In the genomic region with DNA sequence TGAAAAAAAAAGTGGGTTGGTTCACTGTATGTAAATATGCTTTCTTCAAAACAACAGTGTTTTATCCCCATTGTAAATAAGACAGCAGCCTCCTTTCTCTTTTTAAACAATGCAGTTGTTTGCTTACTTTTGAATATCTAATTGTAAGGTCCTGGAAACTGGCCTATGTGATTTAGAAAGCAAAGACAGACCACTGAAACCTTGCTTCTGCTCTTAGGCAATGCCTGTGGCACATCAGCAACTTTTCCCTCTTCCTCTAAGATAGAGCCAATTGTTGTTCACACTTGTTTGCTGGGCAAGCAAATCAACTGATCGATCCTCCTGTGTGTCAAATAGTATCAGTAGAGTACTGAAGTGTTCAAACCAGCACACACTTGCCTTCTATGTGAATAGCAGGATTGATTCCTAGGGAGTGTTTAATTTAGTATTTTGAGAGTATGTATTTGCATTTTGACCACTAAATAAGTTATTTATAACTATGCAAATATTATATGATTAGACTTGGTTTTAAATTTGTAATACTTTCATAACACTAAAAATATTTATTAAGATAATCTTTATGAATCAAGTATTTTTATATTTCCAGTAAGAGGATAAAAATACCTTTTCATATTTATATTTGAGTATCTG, we compare ENCODE assay signal across 19 cellular contexts. TPM values are rescaled to one million over a fixed set of nuclear protein-coding genes. Genes with fewer than 3 reads are reported as not detected.
DNase-seq lines count a peak whose midpoint lies in the region; ATAC-seq, FAIRE-seq and TF ChIP-seq lines count a peak whose summit lies in the region.
"Had no signal": no experiment of that assay in that cellular context is flagged by ENCODE, and none has a peak within 500 bp of the region (broad histone marks: within the 10 kb centered on the region; RNA-seq: fewer than 3 reads in every experiment).

No MANE protein-coding gene starts in this region.

- H3K9me3 Mint-ChIP-seq in activated CD4-positive, alpha-beta T cell treated with anti-CD3 and anti-CD28 coated beads, Interleukin-2, amount 10 ng/mL, durations not matched to agents 7 days and 5 days = no peaks in the 10 kb centered on the region
- H3K9me3 Mint-ChIP-seq: activated CD4-positive, alpha-beta T cell treated with anti-CD3 and anti-CD28 coated beads, Interleukin-2, amount 10 ng/mL, durations not matched to agents 24 days and 14 days; HFFc6; T-helper 2 cell treated with Interferon-gamma antibody and Interleukin-4, amounts not matched to agents 5 μg/mL and 100 μg/mL, for 36 hours had no signal

- DNase-seq in GM12891 (ENCODE audit: insufficient read length, low spot score) (no peak), vagina (ENCODE audit: extremely low spot score in 2 of 2) (no peak), tibial nerve (ENCODE audit: low spot score in 2 of 2) (no peak), heart right ventricle (no peak)
- no peak for DNase-seq in activated CD4-positive, alpha-beta T cell treated with anti-CD3 and anti-CD28 coated beads, Interleukin-2, amount 10 ng/mL, durations not matched to agents 7 days and 5 days
- DNase-seq: activated CD4-positive, alpha-beta T cell treated with anti-CD3 and anti-CD28 coated beads, Interleukin-2, amount 10 ng/mL, durations not matched to agents 24 days and 14 days; activated effector memory CD4-positive, alpha-beta T cell treated with Interleukin-2 at 50 U/mL for 16 hours; HFFc6; NCI-H1048; stimulated activated CD4-positive, alpha-beta T cell treated with anti-CD3 and anti-CD28 coated beads, Interleukin-4, amount 100 ng/mL, for 1 hour; stimulated activated naive CD4-positive, alpha-beta T cell treated with Interleukin-2 at 50 U/mL for 16 hours had no signal

- H3K4me3 Mint-ChIP-seq in activated CD4-positive, alpha-beta T cell treated with anti-CD3 and anti-CD28 coated beads, Interleukin-2, amount 10 ng/mL, durations not matched to agents 7 days and 5 days = no peak overlapping the region
- H3K4me3 Mint-ChIP-seq: activated CD4-positive, alpha-beta T cell treated with anti-CD3 and anti-CD28 coated beads, Interleukin-2, amount 10 ng/mL, durations not matched to agents 24 days and 14 days; HFFc6; T-helper 2 cell treated with Interferon-gamma antibody and Interleukin-4, amounts not matched to agents 5 μg/mL and 100 μg/mL, for 36 hours had no signal

- H3K27me3 ChIP-seq in vagina = no peaks in the 10 kb centered on the region
- H3K27me3 ChIP-seq in tibial nerve = no peaks in the 10 kb centered on the region
- peaks cover 0 to 26% (median 0%) of the 10 kb centered on the region in 7 donors for H3K27me3 ChIP-seq in heart right ventricle

- H3K27ac ChIP-seq in vagina (no peak overlapping the region), tibial nerve (no peak overlapping the region), heart right ventricle (no peak overlapping the region)
- H3K27ac ChIP-seq: breast epithelium had no signal

- H3K4me3 ChIP-seq in vagina (no peak overlapping the region), tibial nerve (no peak overlapping the region), heart right ventricle (no peak overlapping the region)
- H3K4me3 ChIP-seq: breast epithelium had no signal

- ATAC-seq in GM19395 (IDR thresholded peaks at IDR 0.05; ENCODE audit: unreplicated experiment) = peak; percentile 91
- ATAC-seq in HG02798 (IDR thresholded peaks at IDR 0.05; ENCODE audit: poor library complexity, unreplicated experiment) = peak; percentile 73
- peak; percentile 54 for ATAC-seq in HG03521 (IDR thresholded peaks at IDR 0.05; ENCODE audit: unreplicated experiment)
- no peak for ATAC-seq in heart right ventricle

- H3K9me3 ChIP-seq in vagina = no peaks in the 10 kb centered on the region
- H3K9me3 ChIP-seq in tibial nerve = no peaks in the 10 kb centered on the region
- peaks cover 0 to 6% (median 0%) of the 10 kb centered on the region in 11 donors for H3K9me3 ChIP-seq in heart right ventricle

- CTCF ChIA-PET in activated CD4-positive, alpha-beta T cell treated with anti-CD3 and anti-CD28 coated beads, Interleukin-2, amount 10 ng/mL, durations not matched to agents 7 days and 5 days (lab: Charles Lee) = no interaction called here

- H3K4me1 Mint-ChIP-seq in activated CD4-positive, alpha-beta T cell treated with anti-CD3 and anti-CD28 coated beads, Interleukin-2, amount 10 ng/mL, durations not matched to agents 7 days and 5 days = no peaks in the 10 kb centered on the region
- H3K4me1 Mint-ChIP-seq: activated CD4-positive, alpha-beta T cell treated with anti-CD3 and anti-CD28 coated beads, Interleukin-2, amount 10 ng/mL, durations not matched to agents 24 days and 14 days had no signal

- TF ChIP-seq CTCF in vagina (IDR thresholded peaks at IDR 0.05) = no peak
- TF ChIP-seq CTCF in tibial nerve (IDR thresholded peaks at IDR 0.05) = no peak
- no peak for TF ChIP-seq CTCF in heart right ventricle (IDR thresholded peaks at IDR 0.05)

- no peak for TF ChIP-seq POLR2A in GM12891 (IDR thresholded peaks at IDR 0.05; ENCODE audit: low read depth, low read length)
- no peak for TF ChIP-seq POLR2A in vagina (IDR thresholded peaks at IDR 0.05)
- TF ChIP-seq POLR2A in tibial nerve (IDR thresholded peaks at IDR 0.05) = no peak

- TF ChIP-seq EP300 in tibial nerve (IDR thresholded peaks at IDR 0.05) = no peak

- peak; percentile 78 for FAIRE-seq in GM12891 (lab: Jason Lieb, UNC)

- H3K27me3 Mint-ChIP-seq in activated CD4-positive, alpha-beta T cell treated with anti-CD3 and anti-CD28 coated beads, Interleukin-2, amount 10 ng/mL, durations not matched to agents 7 days and 5 days = no peaks in the 10 kb centered on the region
- H3K27me3 Mint-ChIP-seq: activated CD4-positive, alpha-beta T cell treated with anti-CD3 and anti-CD28 coated beads, Interleukin-2, amount 10 ng/mL, durations not matched to agents 24 days and 14 days had no signal

- intact Hi-C loops in vagina (cut with DNase I) (no loop called here), heart right ventricle (cut with DNase I) (no loop called here)

- no peaks in the 10 kb centered on the region for H3K36me3 Mint-ChIP-seq in activated CD4-positive, alpha-beta T cell treated with anti-CD3 and anti-CD28 coated beads, Interleukin-2, amount 10 ng/mL, durations not matched to agents 7 days and 5 days (ENCODE audit: low read depth)

- H3K4me1 ChIP-seq in vagina (no peaks in the 10 kb centered on the region), tibial nerve (no peaks in the 10 kb centered on the region), heart right ventricle (no peaks in the 10 kb centered on the region)
- H3K4me1 ChIP-seq: breast epithelium had no signal

- no peaks in the 10 kb centered on the region for H3K36me3 ChIP-seq in vagina
- no peaks in the 10 kb centered on the region for H3K36me3 ChIP-seq in tibial nerve
- H3K36me3 ChIP-seq in heart right ventricle = no peaks in the 10 kb centered on the region
- H3K36me3 ChIP-seq: breast epithelium had no signal

- 70 to 76% methylated on average over 1 of the region's 1 CpG for WGBS in tibial nerve, 2 donors
- 65 to 84% methylated on average over 1 of the region's 1 CpG for WGBS in heart right ventricle, 2 donors

- POLR2A ChIA-PET in activated CD4-positive, alpha-beta T cell treated with anti-CD3 and anti-CD28 coated beads, Interleukin-2, amount 10 ng/mL, durations not matched to agents 7 days and 5 days (lab: Charles Lee) = no interaction called here

- H3K27ac Mint-ChIP-seq in activated CD4-positive, alpha-beta T cell treated with anti-CD3 and anti-CD28 coated beads, Interleukin-2, amount 10 ng/mL, durations not matched to agents 7 days and 5 days = no peak overlapping the region
- H3K27ac Mint-ChIP-seq: activated CD4-positive, alpha-beta T cell treated with anti-CD3 and anti-CD28 coated beads, Interleukin-2, amount 10 ng/mL, durations not matched to agents 24 days and 14 days; HFFc6; T-helper 2 cell treated with Interferon-gamma antibody and Interleukin-4, amounts not matched to agents 5 μg/mL and 100 μg/mL, for 36 hours had no signal

TF ChIP-seq in GM12891, 5 proteins besides CTCF, POLR2A, EP300 and RAD21:
- TF ChIP-seq POLR2AphosphoS5 (IDR thresholded peaks at IDR 0.05; ENCODE audit: low read depth, low read length) (no peak), POU2F2 (IDR thresholded peaks at IDR 0.05; ENCODE audit: low read depth, low read length) (0 out of 2 replicates have a peak, but pooled peaks have one; percentile 17), SPI1 (IDR thresholded peaks at IDR 0.05; ENCODE audit: low read depth, low read length) (peak; percentile 37)

RNA-seq across cellular contexts. Expression of a gene that starts 55.4 kb away (rescaled TPM):
- not detected for polyA plus RNA-seq in GM12891 (2012; ENCODE audit: low read depth, missing spikeins)
- under 1 TPM in 1 of 2 experiments, not detected in 1; 0.10 TPM for total RNA-seq in activated CD4-positive, alpha-beta T cell treated with anti-CD3 and anti-CD28 coated beads, Interleukin-2, amount 10 ng/mL, durations not matched to agents 7 days and 5 days
- total RNA-seq in vagina = not detected
- not detected for total RNA-seq in tibial nerve
- under 1 TPM; 0.15 to 0.57 (median 0.30) TPM for total RNA-seq in heart right ventricle
- under 1 TPM in 1 of 2 donors, not detected in 1; 0.03 TPM for polyA plus RNA-seq in heart right ventricle
- total RNA-seq: activated CD4-positive, alpha-beta T cell treated with anti-CD3 and anti-CD28 coated beads, Interleukin-2, amount 10 ng/mL, durations not matched to agents 24 days and 14 days; HT-29; kidney epithelial cell; NCI-H460 had no signal

Comparison
In these comparisons a context has a peak if more than half of its experiments do, and no peak if none do; other contexts are left out.
1. ATAC-seq: peak in GM19395 (single experiment), HG02798 (single experiment) and HG03521 (single experiment); none in heart right ventricle (0 of 8).